In genomic region chrX:153327561-153327960, GRCh38 we compare ENCODE assay signal across 32 cellular contexts. TPM values are rescaled to one million over a fixed set of nuclear protein-coding genes. Genes with fewer than 3 reads are reported as not detected.
"Had no signal": no experiment of that assay in that cellular context is flagged by ENCODE, and none has a peak within 500 bp of the region (broad histone marks: within the 10 kb centered on the region; RNA-seq: fewer than 3 reads in every experiment).

No MANE protein-coding gene starts in this region.

- H3K4me2 ChIP-seq: smooth muscle cell had no signal

- H3K27me3 ChIP-seq: right lobe of liver, transverse colon, upper lobe of left lung had no signal

- H3K36me3 ChIP-seq: left lung, lower lobe of right lung, right lobe of liver, transverse colon, upper lobe of left lung had no signal

- ATAC-seq: left colon; left lung; lower lobe of right lung; naive thymus-derived CD8-positive, alpha-beta T cell; psoas muscle; right lobe of liver; stimulated activated memory B cell treated with anti-CD40 and anti-IgM and Interleukin-4, amounts not matched to agents 10 μg/mL and 1 μg/mL and 100 μg/mL, for 72 hours; stimulated activated naive CD8-positive, alpha-beta T cell treated with anti-CD3 and anti-CD28 coated beads, Interleukin-15, amount 100 ng/mL, for 72 hours had no signal

- H3K9me3 ChIP-seq: left lung, lower lobe of right lung, right lobe of liver, transverse colon had no signal

- H3K9ac ChIP-seq: parathyroid adenoma had no signal

- DNase-seq: hypothalamus; immature natural killer cell; kidney; left colon; left lung; lower lobe of right lung; mammary epithelial cell; mesenchymal stem cell; naive thymus-derived CD8-positive, alpha-beta T cell; nucleus accumbens; psoas muscle; right lobe of liver; stimulated activated CD4-positive, alpha-beta T cell treated with anti-CD3 and anti-CD28 coated beads, Interleukin-1b, Interleukin-23, amount 100 ng/mL, for 48 hours; stimulated activated CD4-positive, alpha-beta T cell treated with anti-CD3 and anti-CD28 coated beads, Interleukin-2, amount 100 ng/mL, for 48 hours; stimulated activated CD4-positive, alpha-beta T cell treated with anti-CD3 and anti-CD28 coated beads, Interleukin-4, amount 100 ng/mL, for 4 hours; stimulated activated CD8-positive, alpha-beta memory T cell treated with anti-CD3 and anti-CD28 coated beads, Interleukin-4, amount 100 ng/mL, for 48 hours; stimulated activated naive CD4-positive, alpha-beta T cell treated with Interleukin-2 at 50 U/mL for 16 hours; stimulated activated naive CD8-positive, alpha-beta T cell treated with anti-CD3 and anti-CD28 coated beads, Interleukin-15, amount 100 ng/mL, for 72 hours; substantia nigra; transverse colon; upper lobe of left lung had no signal

- H3K4me1 Mint-ChIP-seq: immature natural killer cell, nephron, neural crest cell had no signal

- H3K4me3 ChIP-seq: left lung, lower lobe of right lung, psoas muscle, right lobe of liver, smooth muscle cell, transverse colon, upper lobe of left lung had no signal

- H3K4me1 ChIP-seq: left lung, lower lobe of right lung, parathyroid adenoma, psoas muscle, right lobe of liver, transverse colon, upper lobe of left lung had no signal

- H3K79me2 ChIP-seq: parathyroid adenoma had no signal

- H3K9me3 Mint-ChIP-seq: immature natural killer cell; stimulated activated naive CD8-positive, alpha-beta T cell treated with anti-CD3 and anti-CD28 coated beads, Interleukin-15, amount 100 ng/mL, for 72 hours had no signal

- H3K4me3 Mint-ChIP-seq: immature natural killer cell; naive thymus-derived CD8-positive, alpha-beta T cell; nephron; neural crest cell; stimulated activated memory B cell treated with anti-CD40 and anti-IgM and Interleukin-4, amounts not matched to agents 10 μg/mL and 1 μg/mL and 100 μg/mL, for 72 hours; stimulated activated naive CD8-positive, alpha-beta T cell treated with anti-CD3 and anti-CD28 coated beads, Interleukin-15, amount 100 ng/mL, for 72 hours had no signal

- H3K36me3 Mint-ChIP-seq: immature natural killer cell; naive thymus-derived CD8-positive, alpha-beta T cell had no signal

- H2AFZ ChIP-seq: parathyroid adenoma had no signal

- H3K27me3 Mint-ChIP-seq: stimulated activated naive CD8-positive, alpha-beta T cell treated with anti-CD3 and anti-CD28 coated beads, Interleukin-15, amount 100 ng/mL, for 72 hours had no signal

- H3K27ac ChIP-seq: left lung, lower lobe of right lung, parathyroid adenoma, psoas muscle, right lobe of liver, transverse colon, upper lobe of left lung had no signal

- H3K27ac Mint-ChIP-seq: immature natural killer cell; naive thymus-derived CD8-positive, alpha-beta T cell; nephron; stimulated activated memory B cell treated with anti-CD40 and anti-IgM and Interleukin-4, amounts not matched to agents 10 μg/mL and 1 μg/mL and 100 μg/mL, for 72 hours had no signal

RNA-seq across cellular contexts. Expression of gene PNMA6F, which starts 6.0 kb away (rescaled TPM):
- total RNA-seq: kidney; left colon; left lung; liver; lower lobe of right lung; mammary epithelial cell; mucosa of gallbladder; naive thymus-derived CD8-positive, alpha-beta T cell; neural crest cell; osteoblast; posterior vena cava; psoas muscle; right lobe of liver; skeletal muscle tissue; smooth muscle cell; transverse colon; upper lobe of left lung; urinary bladder had no signal
